ENCODE assay signal across 17 cellular contexts in genomic region chr4:53734584-53735363, GRCh38.
DNase-seq lines count a peak whose midpoint lies in the region; ATAC-seq and TF ChIP-seq lines count a peak whose summit lies in the region.
"Had no signal": no experiment of that assay in that cellular context is flagged by ENCODE, and none has a peak within 500 bp of the region (broad histone marks: within the 10 kb centered on the region; RNA-seq: fewer than 3 reads in every experiment).

No MANE protein-coding gene starts in this region.

- DNase-seq in HS-5 (ENCODE audit: low read depth) (peak; percentile 66), fibroblast of lung (ENCODE audit: low read depth in 2 of 2) (peak; percentile 59 to 83), skeletal muscle cell (ENCODE audit: low read depth) (peak; percentile 26), posterior vena cava (ENCODE audit: low spot score) (no peak), T-helper 2 cell (no peak), DMS 273 treated with DMSO at 0.1 percent for 48 hours (lab: John Stamatoyannopoulos, UW) (no peak)
- DNase-seq: activated CD4-positive, CD25-positive, alpha-beta regulatory T cell treated with anti-CD3 and anti-CD28 coated beads, Interleukin-2, amount 50 U/mL, for 72 hours; activated T-cell treated with anti-CD3 and anti-CD28 coated beads, Interleukin-2, amount 50 U/mL, for 4 hours; Calu3; erythroblast; NCI-H1436 treated with DMSO at 0.1 percent for 48 hours; NCI-H748 treated with DMSO at 0.1 percent for 48 hours; right cardiac atrium; SW 1271 had no signal

- intact Hi-C loops in posterior vena cava (cut with DNase I): no loop called here

- no peaks in the 10 kb centered on the region for H3K36me3 ChIP-seq in fibroblast of lung (ENCODE audit: control insufficient read depth, insufficient read depth, low read length)

- H3K9ac ChIP-seq in fibroblast of lung (ENCODE audit: insufficient read depth, low read length): no peak overlapping the region

- peaks cover 10% of the 10 kb centered on the region for H3K4me1 ChIP-seq in fibroblast of lung (ENCODE audit: control insufficient read depth, extremely low read depth, insufficient read depth, low read length)

- ATAC-seq in SK-N-SH treated with all-trans-retinoic acid at 6 μM for 48 hours: peak; percentile 82
- no peak for ATAC-seq in GM19397 (IDR thresholded peaks at IDR 0.05; ENCODE audit: unreplicated experiment)
- ATAC-seq: activated T-cell treated with anti-CD3 and anti-CD28 coated beads, Interleukin-2, amount 50 U/mL, for 4 hours; GM23338 had no signal

- no peak overlapping the region for H2AFZ ChIP-seq in fibroblast of lung (ENCODE audit: low read length)
- H2AFZ ChIP-seq: GM23338 had no signal

- no peaks in the 10 kb centered on the region for H3K79me2 ChIP-seq in fibroblast of lung (ENCODE audit: control insufficient read depth, insufficient read depth, low read length)

- H3K4me2 ChIP-seq in fibroblast of lung (ENCODE audit: extremely low read depth, insufficient read depth, low read length): peak overlapping the region; percentile 78
- H3K4me2 ChIP-seq: GM23338 had no signal

- H3K4me3 ChIP-seq in fibroblast of lung (replicated peaks in 1 of 4; ENCODE audit: control extremely low read depth in 1 of 4, insufficient read depth in 1 of 4, low read depth in 3 of 4, low read length in 4 of 4) (peak overlapping the region in 1 of 4 experiments; percentile 12), skeletal muscle cell (ENCODE audit: low read depth, low read length) (no peak overlapping the region)
- H3K4me3 ChIP-seq: GM23338 had no signal

- no peak for TF ChIP-seq CTCF in fibroblast of lung (conservative IDR thresholded peaks at IDR 0.05 in 1 of 2, IDR thresholded peaks at IDR 0.05 in 1 of 2; ENCODE audit: low read depth in 1 of 2, low read length in 2 of 2)

- peak overlapping the region; percentile 9 for H3K27ac ChIP-seq in fibroblast of lung (ENCODE audit: insufficient read depth, low read length)

- no peaks in the 10 kb centered on the region for H3K27me3 ChIP-seq in fibroblast of lung (ENCODE audit: control insufficient read depth, insufficient read depth, low read length)

- H3K9me3 ChIP-seq in fibroblast of lung (ENCODE audit: control insufficient read depth, insufficient read depth, low read depth, low read length): no peaks in the 10 kb centered on the region

- no peaks in the 10 kb centered on the region for H4K20me1 ChIP-seq in fibroblast of lung (ENCODE audit: control insufficient read depth, extremely low read depth, insufficient read depth, low read length)

TF ChIP-seq in SK-N-SH treated with all-trans-retinoic acid at 6 μM for 48 hours, 23 proteins besides CTCF, POLR2A, EP300 and RAD21:
- TF ChIP-seq TOX (CRISPR knock-in tag; IDR thresholded peaks at IDR 0.05; ENCODE audit: borderline replicate concordance) (peak; percentile 52; the same call in 1 of the 2 replicates), SNAI2 (CRISPR knock-in tag; IDR thresholded peaks at IDR 0.05) (no peak), TCF4 (CRISPR knock-in tag; IDR thresholded peaks at IDR 0.05; ENCODE audit: borderline replicate concordance) (no peak), ISL1 (CRISPR knock-in tag; IDR thresholded peaks at IDR 0.05) (peak; percentile 55), ZFP3 (CRISPR knock-in tag; IDR thresholded peaks at IDR 0.05) (no peak), CSRNP3 (CRISPR knock-in tag; IDR thresholded peaks at IDR 0.05) (no peak), BACH2 (CRISPR knock-in tag; IDR thresholded peaks at IDR 0.05; ENCODE audit: borderline replicate concordance) (no peak), GLIS3 (CRISPR knock-in tag; IDR thresholded peaks at IDR 0.05) (no peak), PPARA (CRISPR knock-in tag; IDR thresholded peaks at IDR 0.05; ENCODE audit: borderline replicate concordance) (no peak), PATZ1 (CRISPR knock-in tag; IDR thresholded peaks at IDR 0.05; ENCODE audit: borderline replicate concordance) (no peak), RARB (CRISPR knock-in tag; IDR thresholded peaks at IDR 0.05) (no peak)
TF ChIP-seq in SK-N-SH treated with all-trans-retinoic acid at 6 μM for 48 hours: peak in this region for 2.

Comparison
In these comparisons a context has a peak if more than half of its experiments do, and no peak if none do; other contexts are left out.
1. DNase-seq: peak in HS-5 (single experiment), fibroblast of lung (2 of 2) and skeletal muscle cell (single experiment); none in posterior vena cava (single experiment), T-helper 2 cell (0 of 5) and DMS 273 treated with DMSO at 0.1 percent for 48 hours (single experiment).